In the genomic region with DNA sequence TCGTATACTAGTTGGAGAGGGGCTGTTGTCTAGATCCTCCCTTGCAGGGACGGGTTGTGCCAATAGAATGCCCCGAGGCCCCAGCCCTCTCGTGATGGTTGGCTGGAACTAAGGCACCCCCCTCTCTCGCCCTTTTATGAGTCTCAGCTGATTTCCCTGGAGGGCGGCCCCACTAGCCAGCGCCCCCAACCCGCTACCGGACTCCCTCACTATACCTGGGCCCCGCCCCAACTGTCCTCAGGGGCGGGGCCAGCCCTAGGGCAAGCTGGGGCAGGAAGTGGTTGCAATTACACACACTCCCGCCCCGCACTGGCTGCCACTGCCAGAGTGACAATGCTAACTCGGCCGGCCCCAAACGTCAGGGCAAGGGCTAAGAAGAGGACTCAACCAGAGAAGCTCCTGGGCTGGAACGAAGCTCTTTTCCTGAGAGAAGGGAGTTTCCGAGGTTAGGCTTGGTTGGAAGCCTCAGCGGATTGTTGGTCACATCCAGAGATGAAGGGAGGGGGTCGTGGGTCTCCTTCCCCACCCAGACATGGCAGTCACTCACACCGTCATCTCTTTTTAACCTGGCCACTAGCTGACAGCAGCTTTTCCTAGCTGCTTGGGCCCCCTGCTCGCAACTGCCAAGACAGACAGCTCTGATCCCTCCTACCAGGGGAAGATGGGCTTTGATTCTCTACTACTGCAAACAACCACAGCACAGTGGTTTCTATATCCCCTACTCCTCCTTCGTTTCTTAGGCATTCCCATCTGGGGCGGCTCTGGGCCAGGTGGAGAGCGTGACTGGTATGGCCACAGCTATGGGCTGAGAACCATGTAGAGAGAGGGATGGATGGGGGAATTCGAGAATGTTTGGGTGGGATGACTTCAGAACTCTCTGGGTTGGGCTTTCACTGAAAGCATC, we compare ENCODE assay signal across 8 cellular contexts. TPM values are rescaled to one million over a fixed set of nuclear protein-coding genes. Genes with fewer than 3 reads are reported as not detected.
DNase-seq lines count a peak whose midpoint lies in the region; ATAC-seq and TF ChIP-seq lines count a peak whose summit lies in the region.

No MANE protein-coding gene starts in this region.

- ATAC-seq in GM18873 (IDR thresholded peaks at IDR 0.05; ENCODE audit: low FRiP score, unreplicated experiment) (peak; percentile 72), HG03039 (IDR thresholded peaks at IDR 0.05; ENCODE audit: unreplicated experiment) (peak; percentile 93), esophagus mucosa (peak; percentile 88)

- H3K9ac ChIP-seq in trophoblast cell (ENCODE audit: low read length) = no peak overlapping the region

- peak overlapping the region; percentile 78 to 89 for H3K4me3 Mint-ChIP-seq in CD14-positive monocyte
- H3K4me3 Mint-ChIP-seq in activated CD4-positive, alpha-beta T cell treated with anti-CD3 and anti-CD28 coated beads, Interleukin-2, amount 10 ng/mL, durations not matched to agents 24 days and 14 days = peak overlapping the region; percentile 76

- intact Hi-C loops in CD14-positive monocyte (cut with micrococcal nuclease) = no loop called here
- intact Hi-C loops in activated CD4-positive, alpha-beta T cell treated with anti-CD3 and anti-CD28 coated beads, Interleukin-2, amount 10 ng/mL, durations not matched to agents 24 days and 14 days (cut with micrococcal nuclease) = no loop called here

- H2AK5ac ChIP-seq in trophoblast cell (ENCODE audit: low read length) = no peak overlapping the region

- peak overlapping the region; percentile 76 to 95 (median 89) for H3K27ac Mint-ChIP-seq in CD14-positive monocyte
- H3K27ac Mint-ChIP-seq in activated CD4-positive, alpha-beta T cell treated with anti-CD3 and anti-CD28 coated beads, Interleukin-2, amount 10 ng/mL, durations not matched to agents 24 days and 14 days = peak overlapping the region; percentile 86

- peaks cover 30% of the 10 kb centered on the region for H3K4me1 Mint-ChIP-seq in CD14-positive monocyte
- H3K4me1 Mint-ChIP-seq in activated CD4-positive, alpha-beta T cell treated with anti-CD3 and anti-CD28 coated beads, Interleukin-2, amount 10 ng/mL, durations not matched to agents 24 days and 14 days = peaks cover 21% of the 10 kb centered on the region

- peak overlapping the region; percentile 6 for H2AFZ ChIP-seq in trophoblast cell (ENCODE audit: insufficient read depth, low read length, poor library complexity)

- no CpG with 5 or more reads among the region's 26 CpGs for WGBS in trophoblast cell (ENCODE audit: extremely low coverage, insufficient coverage, insufficient read length)

- H2BK12ac ChIP-seq in trophoblast cell (ENCODE audit: low read length) = no peak overlapping the region

- peak overlapping the region; percentile 46 for H3K4me2 ChIP-seq in trophoblast cell (ENCODE audit: low read length)

- no peak overlapping the region for H3K23ac ChIP-seq in trophoblast cell (ENCODE audit: low read length)

- no peak overlapping the region for H3K4me3 ChIP-seq in trophoblast cell (ENCODE audit: low read depth, low read length)

- no peaks in the 10 kb centered on the region for H3K9me3 ChIP-seq in trophoblast cell (ENCODE audit: insufficient read depth, low read depth, low read length)

- peak overlapping the region; percentile 15 for H3K14ac ChIP-seq in trophoblast cell (ENCODE audit: low read length)

- H3K4ac ChIP-seq in trophoblast cell (ENCODE audit: low read depth, low read length) = no peak overlapping the region

- peak overlapping the region; percentile 42 for H4K8ac ChIP-seq in trophoblast cell (ENCODE audit: low read depth, low read length)

- no peak overlapping the region for H2BK5ac ChIP-seq in trophoblast cell (ENCODE audit: low read depth, low read length, poor library complexity)

- H3K79me1 ChIP-seq in trophoblast cell (ENCODE audit: low read length) = peaks cover 7% of the 10 kb centered on the region

- H2BK120ac ChIP-seq in trophoblast cell (ENCODE audit: insufficient read depth, low read length, poor library complexity) = no peak overlapping the region

- H3K9me3 Mint-ChIP-seq in CD14-positive monocyte = peaks cover 0 to 5% (median 0%) of the 10 kb centered on the region in 7 donors
- H3K9me3 Mint-ChIP-seq in activated CD4-positive, alpha-beta T cell treated with anti-CD3 and anti-CD28 coated beads, Interleukin-2, amount 10 ng/mL, durations not matched to agents 24 days and 14 days = no peaks in the 10 kb centered on the region

- no peaks in the 10 kb centered on the region for H3K36me3 Mint-ChIP-seq in CD14-positive monocyte
- H3K36me3 Mint-ChIP-seq in activated CD4-positive, alpha-beta T cell treated with anti-CD3 and anti-CD28 coated beads, Interleukin-2, amount 10 ng/mL, durations not matched to agents 24 days and 14 days (ENCODE audit: low read depth) = no peaks in the 10 kb centered on the region

- no peaks in the 10 kb centered on the region for H3K27me3 ChIP-seq in trophoblast cell (ENCODE audit: insufficient read depth, low read length)

- peaks cover 0 to 4% (median 0%) of the 10 kb centered on the region in 3 donors for H3K27me3 Mint-ChIP-seq in CD14-positive monocyte (ENCODE audit: low read depth in 3 of 3)
- no peaks in the 10 kb centered on the region for H3K27me3 Mint-ChIP-seq in activated CD4-positive, alpha-beta T cell treated with anti-CD3 and anti-CD28 coated beads, Interleukin-2, amount 10 ng/mL, durations not matched to agents 24 days and 14 days

- H3K4me1 ChIP-seq in trophoblast cell (ENCODE audit: control insufficient read depth in 1 of 2, insufficient read depth in 2 of 2, low read length in 2 of 2) = peaks cover 18 to 22% of the 10 kb centered on the region in 2 experiments

- H3K18ac ChIP-seq in trophoblast cell (ENCODE audit: low read length) = no peak overlapping the region

- no peak overlapping the region for H4K12ac ChIP-seq in trophoblast cell (ENCODE audit: low read depth, low read length)

- H3K36me3 ChIP-seq in trophoblast cell (ENCODE audit: control insufficient read depth in 1 of 2, insufficient read depth in 2 of 2, low read length in 2 of 2) = no peaks in the 10 kb centered on the region

- peaks cover 2% of the 10 kb centered on the region for H3K79me2 ChIP-seq in trophoblast cell (ENCODE audit: control insufficient read depth, insufficient read depth, low read length, poor library complexity)

- H3K27ac ChIP-seq in trophoblast cell (ENCODE audit: low read depth, low read length) = no peak overlapping the region

- H4K91ac ChIP-seq in trophoblast cell (ENCODE audit: low read depth, low read length) = peak overlapping the region; percentile 37

- peak; percentile 72 for DNase-seq in CD14-positive monocyte (ENCODE audit: low spot score)
- peak; percentile 91 for DNase-seq in NCI-H2227 (lab: John Stamatoyannopoulos, UW; ENCODE audit: unreplicated experiment)
- DNase-seq in activated CD4-positive, alpha-beta T cell treated with anti-CD3 and anti-CD28 coated beads, Interleukin-2, amount 10 ng/mL, durations not matched to agents 24 days and 14 days = peak; percentile 90
- peak; percentile 39 to 63 for DNase-seq in trophoblast cell
- no peak for DNase-seq in OCI-M2 (lab: John Stamatoyannopoulos, UW; ENCODE audit: unreplicated experiment)

- no peak for TF ChIP-seq CTCF in CD14-positive monocyte (IDR thresholded peaks at IDR 0.05)

RNA-seq across cellular contexts. Expression of a gene that starts 21.0 kb away (rescaled TPM):
- polyA plus RNA-seq in CD14-positive monocyte = under 1 TPM; 0.69 to 0.72 TPM
- 8.0 and 9.2 TPM in 2 replicates for total RNA-seq in activated CD4-positive, alpha-beta T cell treated with anti-CD3 and anti-CD28 coated beads, Interleukin-2, amount 10 ng/mL, durations not matched to agents 24 days and 14 days
- 2.6 TPM for total RNA-seq in esophagus mucosa
- polyA plus RNA-seq in trophoblast cell (2013) = 26.2 and 26.3 TPM in 2 replicates

RNA-seq across cellular contexts. Expression of a gene that starts 55.5 kb away (rescaled TPM):
- 1 to 10 TPM; 2.9 to 3.8 TPM for polyA plus RNA-seq in CD14-positive monocyte
- 57.9 and 58.1 TPM in 2 replicates for total RNA-seq in activated CD4-positive, alpha-beta T cell treated with anti-CD3 and anti-CD28 coated beads, Interleukin-2, amount 10 ng/mL, durations not matched to agents 24 days and 14 days
- total RNA-seq in esophagus mucosa = 17.7 TPM
- 16.0 and 16.8 TPM in 2 replicates for polyA plus RNA-seq in trophoblast cell (2013)
